ENCODE assay signal across 1 cellular context in the genomic region with DNA sequence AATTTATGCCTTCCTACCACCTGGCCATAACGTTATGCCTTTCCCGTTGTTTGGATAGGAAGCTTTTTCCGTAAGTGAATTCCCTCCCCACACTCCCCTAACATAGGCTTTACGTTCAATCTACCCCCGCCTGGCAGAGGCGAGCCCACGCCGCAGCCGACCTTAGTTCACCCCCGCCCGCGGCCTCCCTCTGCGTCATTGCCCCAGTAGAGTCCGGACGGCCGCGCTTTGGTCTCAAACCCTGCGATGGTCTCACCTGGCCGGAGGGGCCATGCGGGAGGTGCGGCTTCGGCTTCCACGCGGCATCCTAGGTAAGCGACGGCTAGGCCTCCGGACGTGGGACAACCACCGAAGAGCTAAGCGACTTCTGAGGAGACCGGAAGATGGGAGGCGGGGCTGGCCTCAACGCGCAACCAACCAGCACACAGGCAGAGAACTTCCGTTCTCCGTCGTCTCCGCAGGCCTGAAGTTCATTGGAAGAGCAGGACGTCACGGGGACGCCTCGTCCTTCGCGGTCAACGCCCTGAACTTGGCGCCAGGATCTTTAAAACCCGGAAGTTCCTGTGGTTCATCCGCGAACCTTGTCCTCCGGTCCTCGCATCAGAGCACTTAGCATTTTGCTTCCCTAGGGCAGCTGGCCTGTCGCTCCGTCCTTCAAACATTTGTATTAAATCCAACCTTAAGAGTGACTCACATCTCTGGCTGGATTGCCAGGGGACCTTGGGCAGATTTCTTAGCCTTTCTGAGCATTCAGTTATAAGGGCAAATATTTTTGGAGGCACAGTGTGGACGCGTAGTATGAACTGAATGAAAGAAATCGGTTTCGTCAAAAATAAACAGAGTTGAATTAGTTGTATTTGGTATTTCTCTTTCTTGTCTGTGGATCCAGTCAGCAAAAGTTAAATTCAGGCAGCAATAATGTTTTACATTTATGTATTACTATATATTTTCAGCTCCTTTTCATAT.
TF ChIP-seq lines count a peak whose summit lies in the region.

A gene with protein sequence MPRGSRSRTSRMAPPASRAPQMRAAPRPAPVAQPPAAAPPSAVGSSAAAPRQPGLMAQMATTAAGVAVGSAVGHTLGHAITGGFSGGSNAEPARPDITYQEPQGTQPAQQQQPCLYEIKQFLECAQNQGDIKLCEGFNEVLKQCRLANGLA (minus strand): TSS at position 369 of the 966 bp plus-strand sequence. CDS start 63 bp downstream, at position 306.

TF ChIP-seq in GM12878, 131 proteins besides CTCF, POLR2A, EP300 and RAD21 (continued from another document and continues in another):
- TF ChIP-seq PAX5 (IDR thresholded peaks at IDR 0.05; ENCODE audit: borderline replicate concordance, low read depth, low read length) (peak; percentile 59; the same call in 1 of the 2 replicates), HDAC6 (IDR thresholded peaks at IDR 0.05; ENCODE audit: unreplicated experiment) (no peak), CBFB (IDR thresholded peaks at IDR 0.05; ENCODE audit: low read depth) (peak; percentile 75), ZSCAN29 (IDR thresholded peaks at IDR 0.05) (no peak), SMAD1 (IDR thresholded peaks at IDR 0.05; ENCODE audit: low read depth, partially characterized antibody) (peak; percentile 19), SMC3 (IDR thresholded peaks at IDR 0.05; ENCODE audit: borderline replicate concordance, low read length) (no peak), MEF2B (IDR thresholded peaks at IDR 0.05; ENCODE audit: partially characterized antibody, poor library complexity, severe bottlenecking) (no peak), IKZF2 (IDR thresholded peaks at IDR 0.05) (no peak), HCFC1 (IDR thresholded peaks at IDR 0.05; ENCODE audit: low read length) (peak; percentile 76), NR2C2 (IDR thresholded peaks at IDR 0.05; ENCODE audit: borderline replicate concordance, control insufficient read depth, insufficient read length, low read depth) (no peak), TCF7 (IDR thresholded peaks at IDR 0.05; ENCODE audit: borderline replicate concordance) (no peak), CHD2 (IDR thresholded peaks at IDR 0.05; ENCODE audit: borderline replicate concordance, low read depth, low read length) (peak; percentile 91), MEF2A (IDR thresholded peaks at IDR 0.05; ENCODE audit: insufficient read depth, low read depth, low read length) (0 out of 2 replicates have a peak, but pooled peaks have one; percentile 16), EGR1 (IDR thresholded peaks at IDR 0.05; ENCODE audit: borderline replicate concordance in 1 of 2, low read depth in 2 of 2, low read length in 2 of 2) (peak in 1 of 2 experiments; percentile 24; a peak in 1 of 3 replicates), KDM1A (IDR thresholded peaks at IDR 0.05; ENCODE audit: borderline replicate concordance) (no peak), CHD4 (IDR thresholded peaks at IDR 0.05) (no peak), CREM (IDR thresholded peaks at IDR 0.05; ENCODE audit: low read depth) (peak; percentile 88), IRF4 (IDR thresholded peaks at IDR 0.05; ENCODE audit: low read depth, low read length) (no peak), CHD1 (IDR thresholded peaks at IDR 0.05; ENCODE audit: low read depth, low read length) (no peak), SIN3A (IDR thresholded peaks at IDR 0.05; ENCODE audit: low read depth, low read length) (no peak), EED (IDR thresholded peaks at IDR 0.05; ENCODE audit: low read depth) (no peak), FOS (IDR thresholded peaks at IDR 0.05; ENCODE audit: borderline replicate concordance, extremely low read depth, insufficient read length) (peak; percentile 71), TBL1XR1 (IDR thresholded peaks at IDR 0.05; ENCODE audit: low read depth, low read length) (no peak), SMARCA5 (IDR thresholded peaks at IDR 0.05) (no peak), STAT3 (IDR thresholded peaks at IDR 0.05; ENCODE audit: low read depth, low read length) (no peak), MTA2 (IDR thresholded peaks at IDR 0.05; ENCODE audit: low read depth) (peak; percentile 42; the same call in 1 of the 2 replicates), MYC (IDR thresholded peaks at IDR 0.05; ENCODE audit: insufficient read depth, insufficient read length, insufficient replicate concordance, low read length, severe bottlenecking) (peak; percentile 93), MYB (IDR thresholded peaks at IDR 0.05; ENCODE audit: borderline replicate concordance, low read depth, low read length) (no peak), SPI1 (IDR thresholded peaks at IDR 0.05; ENCODE audit: borderline replicate concordance, insufficient read depth, low read depth, low read length) (peak; percentile 36; the same call in 1 of the 2 replicates), TARDBP (IDR thresholded peaks at IDR 0.05; ENCODE audit: borderline replicate concordance) (0 out of 2 replicates have a peak, but pooled peaks have one; percentile 61), NR2C1 (IDR thresholded peaks at IDR 0.05) (peak; percentile 90), NFIC (IDR thresholded peaks at IDR 0.05; ENCODE audit: low read depth, low read length) (no peak; the same call in 1 of the 2 replicates), BCL11A (IDR thresholded peaks at IDR 0.05; ENCODE audit: low read depth, low read length) (no peak), ZNF207 (IDR thresholded peaks at IDR 0.05; ENCODE audit: borderline replicate concordance) (no peak), SMAD5 (IDR thresholded peaks at IDR 0.05; ENCODE audit: low read depth) (peak; percentile 62), FOXK2 (IDR thresholded peaks at IDR 0.05) (no peak), RCOR1 (conservative IDR thresholded peaks at IDR 0.05; ENCODE audit: low read depth, low read length) (no peak), PAX8 (IDR thresholded peaks at IDR 0.05) (0 out of 2 replicates have a peak, but pooled peaks have one; percentile 19), BRCA1 (IDR thresholded peaks at IDR 0.05; ENCODE audit: low read depth, low read length) (no peak)
- TF ChIP-seq, protein P1, sequence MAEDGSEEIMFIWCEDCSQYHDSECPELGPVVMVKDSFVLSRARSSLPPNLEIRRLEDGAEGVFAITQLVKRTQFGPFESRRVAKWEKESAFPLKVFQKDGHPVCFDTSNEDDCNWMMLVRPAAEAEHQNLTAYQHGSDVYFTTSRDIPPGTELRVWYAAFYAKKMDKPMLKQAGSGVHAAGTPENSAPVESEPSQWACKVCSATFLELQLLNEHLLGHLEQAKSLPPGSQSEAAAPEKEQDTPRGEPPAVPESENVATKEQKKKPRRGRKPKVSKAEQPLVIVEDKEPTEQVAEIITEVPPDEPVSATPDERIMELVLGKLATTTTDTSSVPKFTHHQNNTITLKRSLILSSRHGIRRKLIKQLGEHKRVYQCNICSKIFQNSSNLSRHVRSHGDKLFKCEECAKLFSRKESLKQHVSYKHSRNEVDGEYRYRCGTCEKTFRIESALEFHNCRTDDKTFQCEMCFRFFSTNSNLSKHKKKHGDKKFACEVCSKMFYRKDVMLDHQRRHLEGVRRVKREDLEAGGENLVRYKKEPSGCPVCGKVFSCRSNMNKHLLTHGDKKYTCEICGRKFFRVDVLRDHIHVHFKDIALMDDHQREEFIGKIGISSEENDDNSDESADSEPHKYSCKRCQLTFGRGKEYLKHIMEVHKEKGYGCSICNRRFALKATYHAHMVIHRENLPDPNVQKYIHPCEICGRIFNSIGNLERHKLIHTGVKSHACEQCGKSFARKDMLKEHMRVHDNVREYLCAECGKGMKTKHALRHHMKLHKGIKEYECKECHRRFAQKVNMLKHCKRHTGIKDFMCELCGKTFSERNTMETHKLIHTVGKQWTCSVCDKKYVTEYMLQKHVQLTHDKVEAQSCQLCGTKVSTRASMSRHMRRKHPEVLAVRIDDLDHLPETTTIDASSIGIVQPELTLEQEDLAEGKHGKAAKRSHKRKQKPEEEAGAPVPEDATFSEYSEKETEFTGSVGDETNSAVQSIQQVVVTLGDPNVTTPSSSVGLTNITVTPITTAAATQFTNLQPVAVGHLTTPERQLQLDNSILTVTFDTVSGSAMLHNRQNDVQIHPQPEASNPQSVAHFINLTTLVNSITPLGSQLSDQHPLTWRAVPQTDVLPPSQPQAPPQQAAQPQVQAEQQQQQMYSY (CRISPR knock-in tag; IDR thresholded peaks at IDR 0.05) = no peak
- TF ChIP-seq, protein P2, sequence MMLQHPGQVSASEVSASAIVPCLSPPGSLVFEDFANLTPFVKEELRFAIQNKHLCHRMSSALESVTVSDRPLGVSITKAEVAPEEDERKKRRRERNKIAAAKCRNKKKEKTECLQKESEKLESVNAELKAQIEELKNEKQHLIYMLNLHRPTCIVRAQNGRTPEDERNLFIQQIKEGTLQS (IDR thresholded peaks at IDR 0.05; ENCODE audit: borderline replicate concordance, extremely low read depth, low read depth, low read length) = no peak
- TF ChIP-seq, protein P3, sequence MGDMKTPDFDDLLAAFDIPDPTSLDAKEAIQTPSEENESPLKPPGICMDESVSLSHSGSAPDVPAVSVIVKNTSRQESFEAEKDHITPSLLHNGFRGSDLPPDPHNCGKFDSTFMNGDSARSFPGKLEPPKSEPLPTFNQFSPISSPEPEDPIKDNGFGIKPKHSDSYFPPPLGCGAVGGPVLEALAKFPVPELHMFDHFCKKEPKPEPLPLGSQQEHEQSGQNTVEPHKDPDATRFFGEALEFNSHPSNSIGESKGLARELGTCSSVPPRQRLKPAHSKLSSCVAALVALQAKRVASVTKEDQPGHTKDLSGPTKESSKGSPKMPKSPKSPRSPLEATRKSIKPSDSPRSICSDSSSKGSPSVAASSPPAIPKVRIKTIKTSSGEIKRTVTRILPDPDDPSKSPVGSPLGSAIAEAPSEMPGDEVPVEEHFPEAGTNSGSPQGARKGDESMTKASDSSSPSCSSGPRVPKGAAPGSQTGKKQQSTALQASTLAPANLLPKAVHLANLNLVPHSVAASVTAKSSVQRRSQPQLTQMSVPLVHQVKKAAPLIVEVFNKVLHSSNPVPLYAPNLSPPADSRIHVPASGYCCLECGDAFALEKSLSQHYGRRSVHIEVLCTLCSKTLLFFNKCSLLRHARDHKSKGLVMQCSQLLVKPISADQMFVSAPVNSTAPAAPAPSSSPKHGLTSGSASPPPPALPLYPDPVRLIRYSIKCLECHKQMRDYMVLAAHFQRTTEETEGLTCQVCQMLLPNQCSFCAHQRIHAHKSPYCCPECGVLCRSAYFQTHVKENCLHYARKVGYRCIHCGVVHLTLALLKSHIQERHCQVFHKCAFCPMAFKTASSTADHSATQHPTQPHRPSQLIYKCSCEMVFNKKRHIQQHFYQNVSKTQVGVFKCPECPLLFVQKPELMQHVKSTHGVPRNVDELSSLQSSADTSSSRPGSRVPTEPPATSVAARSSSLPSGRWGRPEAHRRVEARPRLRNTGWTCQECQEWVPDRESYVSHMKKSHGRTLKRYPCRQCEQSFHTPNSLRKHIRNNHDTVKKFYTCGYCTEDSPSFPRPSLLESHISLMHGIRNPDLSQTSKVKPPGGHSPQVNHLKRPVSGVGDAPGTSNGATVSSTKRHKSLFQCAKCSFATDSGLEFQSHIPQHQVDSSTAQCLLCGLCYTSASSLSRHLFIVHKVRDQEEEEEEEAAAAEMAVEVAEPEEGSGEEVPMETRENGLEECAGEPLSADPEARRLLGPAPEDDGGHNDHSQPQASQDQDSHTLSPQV (IDR thresholded peaks at IDR 0.05) = no peak
- TF ChIP-seq, protein P4, sequence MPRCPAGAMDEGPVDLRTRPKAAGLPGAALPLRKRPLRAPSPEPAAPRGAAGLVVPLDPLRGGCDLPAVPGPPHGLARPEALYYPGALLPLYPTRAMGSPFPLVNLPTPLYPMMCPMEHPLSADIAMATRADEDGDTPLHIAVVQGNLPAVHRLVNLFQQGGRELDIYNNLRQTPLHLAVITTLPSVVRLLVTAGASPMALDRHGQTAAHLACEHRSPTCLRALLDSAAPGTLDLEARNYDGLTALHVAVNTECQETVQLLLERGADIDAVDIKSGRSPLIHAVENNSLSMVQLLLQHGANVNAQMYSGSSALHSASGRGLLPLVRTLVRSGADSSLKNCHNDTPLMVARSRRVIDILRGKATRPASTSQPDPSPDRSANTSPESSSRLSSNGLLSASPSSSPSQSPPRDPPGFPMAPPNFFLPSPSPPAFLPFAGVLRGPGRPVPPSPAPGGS (IDR thresholded peaks at IDR 0.05; ENCODE audit: borderline replicate concordance, insufficient read depth, low read depth, low read length, poor library complexity, severe bottlenecking) = no peak
- TF ChIP-seq, protein P5, sequence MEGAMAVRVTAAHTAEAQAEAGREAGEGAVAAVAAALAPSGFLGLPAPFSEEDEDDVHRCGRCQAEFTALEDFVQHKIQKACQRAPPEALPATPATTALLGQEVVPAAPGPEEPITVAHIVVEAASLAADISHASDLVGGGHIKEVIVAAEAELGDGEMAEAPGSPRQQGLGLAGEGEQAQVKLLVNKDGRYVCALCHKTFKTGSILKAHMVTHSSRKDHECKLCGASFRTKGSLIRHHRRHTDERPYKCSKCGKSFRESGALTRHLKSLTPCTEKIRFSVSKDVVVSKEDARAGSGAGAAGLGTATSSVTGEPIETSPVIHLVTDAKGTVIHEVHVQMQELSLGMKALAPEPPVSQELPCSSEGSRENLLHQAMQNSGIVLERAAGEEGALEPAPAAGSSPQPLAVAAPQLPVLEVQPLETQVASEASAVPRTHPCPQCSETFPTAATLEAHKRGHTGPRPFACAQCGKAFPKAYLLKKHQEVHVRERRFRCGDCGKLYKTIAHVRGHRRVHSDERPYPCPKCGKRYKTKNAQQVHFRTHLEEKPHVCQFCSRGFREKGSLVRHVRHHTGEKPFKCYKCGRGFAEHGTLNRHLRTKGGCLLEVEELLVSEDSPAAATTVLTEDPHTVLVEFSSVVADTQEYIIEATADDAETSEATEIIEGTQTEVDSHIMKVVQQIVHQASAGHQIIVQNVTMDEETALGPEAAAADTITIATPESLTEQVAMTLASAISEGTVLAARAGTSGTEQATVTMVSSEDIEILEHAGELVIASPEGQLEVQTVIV (IDR thresholded peaks at IDR 0.05; ENCODE audit: borderline replicate concordance, partially characterized antibody) = peak; percentile 87
- TF ChIP-seq, protein P6, sequence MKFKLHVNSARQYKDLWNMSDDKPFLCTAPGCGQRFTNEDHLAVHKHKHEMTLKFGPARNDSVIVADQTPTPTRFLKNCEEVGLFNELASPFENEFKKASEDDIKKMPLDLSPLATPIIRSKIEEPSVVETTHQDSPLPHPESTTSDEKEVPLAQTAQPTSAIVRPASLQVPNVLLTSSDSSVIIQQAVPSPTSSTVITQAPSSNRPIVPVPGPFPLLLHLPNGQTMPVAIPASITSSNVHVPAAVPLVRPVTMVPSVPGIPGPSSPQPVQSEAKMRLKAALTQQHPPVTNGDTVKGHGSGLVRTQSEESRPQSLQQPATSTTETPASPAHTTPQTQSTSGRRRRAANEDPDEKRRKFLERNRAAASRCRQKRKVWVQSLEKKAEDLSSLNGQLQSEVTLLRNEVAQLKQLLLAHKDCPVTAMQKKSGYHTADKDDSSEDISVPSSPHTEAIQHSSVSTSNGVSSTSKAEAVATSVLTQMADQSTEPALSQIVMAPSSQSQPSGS (IDR thresholded peaks at IDR 0.05; ENCODE audit: low read length) = 0 out of 2 replicates have a peak, but pooled peaks have one; percentile 35
